ENCODE assay signal across 12 cellular contexts in genomic region chr5:142798099-142798768, GRCh38. TPM values are rescaled to one million over a fixed set of nuclear protein-coding genes. Genes with fewer than 3 reads are reported as not detected.
DNase-seq lines count a peak whose midpoint lies in the region; ATAC-seq and TF ChIP-seq lines count a peak whose summit lies in the region.
"Had no signal": no experiment of that assay in that cellular context is flagged by ENCODE, and none has a peak within 500 bp of the region (broad histone marks: within the 10 kb centered on the region; RNA-seq: fewer than 3 reads in every experiment).

No MANE protein-coding gene starts in this region.

- no peaks in the 10 kb centered on the region for H3K27me3 Mint-ChIP-seq in activated naive CD4-positive, alpha-beta T cell treated with anti-CD3 and anti-CD28 coated beads, Interleukin-2, amount 50 U/mL, for 24 hours
- H3K27me3 Mint-ChIP-seq in T-helper 2 cell treated with Interferon-gamma antibody and Interleukin-4, amounts not matched to agents 5 μg/mL and 100 μg/mL, for 36 hours (ENCODE audit: low read depth), result no peaks in the 10 kb centered on the region
- H3K27me3 Mint-ChIP-seq in progenitor cell of endocrine pancreas, result peaks cover 5% of the 10 kb centered on the region

- H3K36me3 ChIP-seq in left lung, result no peaks in the 10 kb centered on the region
- no peaks in the 10 kb centered on the region for H3K36me3 ChIP-seq in transverse colon
- H3K36me3 ChIP-seq: tibial nerve had no signal

- peak overlapping the region; percentile 82 for H3K27ac Mint-ChIP-seq in activated naive CD4-positive, alpha-beta T cell treated with anti-CD3 and anti-CD28 coated beads, Interleukin-2, amount 50 U/mL, for 24 hours
- H3K27ac Mint-ChIP-seq in T-helper 2 cell treated with Interferon-gamma antibody and Interleukin-4, amounts not matched to agents 5 μg/mL and 100 μg/mL, for 36 hours, result peak overlapping the region; percentile 88
- H3K27ac Mint-ChIP-seq in progenitor cell of endocrine pancreas, result no peak overlapping the region

- intact Hi-C loops in left lung (cut with DNase I) (no loop called here), transverse colon (cut with DNase I; ENCODE audit: low total_unique reads) (no loop called here)

- TF ChIP-seq EP300 in transverse colon (IDR thresholded peaks at IDR 0.05; ENCODE audit: low read depth), result no peak

- peak; percentile 85 for ATAC-seq in left lung

- WGBS in transverse colon (ENCODE audit: low coverage in 1 of 2), 2 donors, result 50 to 85% methylated on average over 1 to 4 of the region's 4 CpGs

- H3K27ac ChIP-seq in left lung (peak overlapping the region; percentile 58 to 97), transverse colon (peak overlapping the region; percentile 37 to 70 (median 47))

- peaks cover 80% of the 10 kb centered on the region for H3K4me1 Mint-ChIP-seq in activated naive CD4-positive, alpha-beta T cell treated with anti-CD3 and anti-CD28 coated beads, Interleukin-2, amount 50 U/mL, for 24 hours
- H3K4me1 Mint-ChIP-seq in T-helper 2 cell treated with Interferon-gamma antibody and Interleukin-4, amounts not matched to agents 5 μg/mL and 100 μg/mL, for 36 hours (ENCODE audit: low read depth), result peaks cover 77% of the 10 kb centered on the region
- H3K4me1 Mint-ChIP-seq in progenitor cell of endocrine pancreas (ENCODE audit: low read depth), result peaks cover 43% of the 10 kb centered on the region

- no peaks in the 10 kb centered on the region for H3K9me3 Mint-ChIP-seq in activated naive CD4-positive, alpha-beta T cell treated with anti-CD3 and anti-CD28 coated beads, Interleukin-2, amount 50 U/mL, for 24 hours
- H3K9me3 Mint-ChIP-seq in T-helper 2 cell treated with Interferon-gamma antibody and Interleukin-4, amounts not matched to agents 5 μg/mL and 100 μg/mL, for 36 hours, result no peaks in the 10 kb centered on the region
- H3K9me3 Mint-ChIP-seq in progenitor cell of endocrine pancreas (ENCODE audit: low read depth), result no peaks in the 10 kb centered on the region

- peaks cover 0 to 92% of the 10 kb centered on the region in 2 donors for H3K4me1 ChIP-seq in left lung
- H3K4me1 ChIP-seq in transverse colon, result peaks cover 0 to 75% (median 31%) of the 10 kb centered on the region in 4 donors

- no peaks in the 10 kb centered on the region for H3K27me3 ChIP-seq in left lung
- no peaks in the 10 kb centered on the region for H3K27me3 ChIP-seq in transverse colon
- H3K27me3 ChIP-seq: tibial nerve had no signal

- in situ Hi-C loops in transverse colon (cut with MboI; ENCODE audit: low pct_ligation_motif_present in 1 of 4, low pct_unique_long_range_greater_than_20kb in 1 of 4, low sequenced_read_pairs in 3 of 4), result no loop called here

- TF ChIP-seq CTCF in left lung (IDR thresholded peaks at IDR 0.05) (no peak), transverse colon (IDR thresholded peaks at IDR 0.05) (no peak), progenitor cell of endocrine pancreas (IDR thresholded peaks at IDR 0.05; ENCODE audit: unreplicated experiment) (no peak)

- peaks cover 2% of the 10 kb centered on the region for H3K36me3 Mint-ChIP-seq in activated naive CD4-positive, alpha-beta T cell treated with anti-CD3 and anti-CD28 coated beads, Interleukin-2, amount 50 U/mL, for 24 hours
- peaks cover 1% of the 10 kb centered on the region for H3K36me3 Mint-ChIP-seq in T-helper 2 cell treated with Interferon-gamma antibody and Interleukin-4, amounts not matched to agents 5 μg/mL and 100 μg/mL, for 36 hours (ENCODE audit: low read depth)
- H3K36me3 Mint-ChIP-seq in progenitor cell of endocrine pancreas (ENCODE audit: insufficient read depth), result no peaks in the 10 kb centered on the region

- peak overlapping the region; percentile 62 for H3K4me3 Mint-ChIP-seq in activated naive CD4-positive, alpha-beta T cell treated with anti-CD3 and anti-CD28 coated beads, Interleukin-2, amount 50 U/mL, for 24 hours
- peak overlapping the region; percentile 82 for H3K4me3 Mint-ChIP-seq in T-helper 2 cell treated with Interferon-gamma antibody and Interleukin-4, amounts not matched to agents 5 μg/mL and 100 μg/mL, for 36 hours
- H3K4me3 Mint-ChIP-seq in progenitor cell of endocrine pancreas (ENCODE audit: low read depth), result no peak overlapping the region

- H3K4me3 ChIP-seq in left lung (no peak overlapping the region), transverse colon (no peak overlapping the region)
- H3K4me3 ChIP-seq: tibial nerve had no signal

- no peaks in the 10 kb centered on the region for H3K9me3 ChIP-seq in left lung
- H3K9me3 ChIP-seq in transverse colon, result no peaks in the 10 kb centered on the region
- H3K9me3 ChIP-seq: tibial nerve had no signal

- TF ChIP-seq POLR2A in transverse colon (IDR thresholded peaks at IDR 0.05), result no peak

- no peak for DNase-seq in activated naive CD4-positive, alpha-beta T cell treated with anti-CD3 and anti-CD28 coated beads, Interleukin-2, amount 50 U/mL, for 16 hours
- DNase-seq in T-helper 2 cell treated with Interferon-gamma antibody and Interleukin-4, amounts not matched to agents 5 μg/mL and 100 μg/mL, for 36 hours (ENCODE audit: low spot score), result peak; percentile 31
- DNase-seq in left lung (peak in 1 of 2 donors; percentile 59), transverse colon (no peak), NCI-H1105 treated with DMSO at 0.1 percent for 48 hours (lab: John Stamatoyannopoulos, UW) (no peak), progenitor cell of endocrine pancreas (ENCODE audit: low spot score, unreplicated experiment) (no peak)
- DNase-seq in activated CD4-positive, CD25-positive, alpha-beta regulatory T cell treated with anti-CD3 and anti-CD28 coated beads, Interleukin-2, amount 50 U/mL, for 72 hours, result no peak
- DNase-seq: activated CD8-positive, alpha-beta memory T cell treated with anti-CD3 and anti-CD28 coated beads, Interleukin-2, amount 50 U/mL, for 48 hours; IMR-90; RPMI8226 had no signal

RNA-seq across cellular contexts. Expression of gene ARHGAP26, which starts 28.1 kb away (rescaled TPM):
- total RNA-seq in left lung (10 to 100 TPM; 25.6 to 61.9 TPM), transverse colon (10 to 100 TPM; 61.0 to 76.7 (median 61.2) TPM), progenitor cell of endocrine pancreas (21.3 and 24.5 TPM in 2 replicates)
